Comparison of ENCODE assay signal across 9 cellular contexts in the genomic region with DNA sequence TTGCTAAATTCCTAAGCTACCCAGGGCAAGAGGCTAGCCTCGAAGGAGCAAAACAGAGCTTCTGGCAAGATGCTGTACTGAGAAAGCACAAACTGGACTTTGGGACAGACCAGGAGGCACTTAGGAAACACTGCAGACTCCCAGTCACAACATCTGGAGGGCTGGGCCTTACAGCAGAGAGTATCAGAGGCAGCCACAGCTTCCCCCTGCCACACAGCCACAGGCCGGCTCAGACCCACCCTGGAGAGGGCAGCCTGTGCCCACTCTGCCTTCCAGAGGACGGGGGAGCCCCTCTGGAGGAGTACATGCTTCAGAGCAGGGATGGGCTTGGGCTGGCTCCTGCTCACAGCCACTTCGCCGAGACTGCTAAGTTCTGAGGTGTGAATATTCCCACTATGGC. TPM values are rescaled to one million over a fixed set of nuclear protein-coding genes. Genes with fewer than 3 reads are reported as not detected.
DNase-seq lines count a peak whose midpoint lies in the region; ATAC-seq and TF ChIP-seq lines count a peak whose summit lies in the region.
"Had no signal": no experiment of that assay in that cellular context is flagged by ENCODE, and none has a peak within 500 bp of the region (broad histone marks: within the 10 kb centered on the region; RNA-seq: fewer than 3 reads in every experiment).

No MANE protein-coding gene starts in this region.

- H3K27me3 ChIP-seq in BLaER1 treated with 17β-estradiol and CSF1 and Interleukin-3, amounts not matched to agents 10 nM and 100 nM = no peaks in the 10 kb centered on the region
- H3K27me3 ChIP-seq in RWPE2 (ENCODE audit: insufficient read depth, poor library complexity, severe bottlenecking) (no peaks in the 10 kb centered on the region), esophagus squamous epithelium (no peaks in the 10 kb centered on the region), trophoblast cell (ENCODE audit: insufficient read depth, low read length) (no peaks in the 10 kb centered on the region), Karpas-422 (ENCODE audit: low read length) (no peaks in the 10 kb centered on the region)

- peaks cover 0 to 63% (median 17%) of the 10 kb centered on the region in 11 experiments; a peak in 12 of 22 replicates for H4K20me1 ChIP-seq in BLaER1 treated with 17β-estradiol and CSF1 and Interleukin-3, amounts not matched to agents 10 nM and 100 nM
- H4K20me1 ChIP-seq in Karpas-422 (ENCODE audit: insufficient read depth, low read depth, low read length) = peaks cover 5% of the 10 kb centered on the region; the same call in 1 of the 2 replicates

- no peak overlapping the region for H3K4me3 ChIP-seq in BLaER1 treated with 17β-estradiol and CSF1 and Interleukin-3, amounts not matched to agents 10 nM and 100 nM
- no peak overlapping the region for H3K4me3 ChIP-seq in RWPE2 (ENCODE audit: severe bottlenecking)
- no peak overlapping the region for H3K4me3 ChIP-seq in esophagus squamous epithelium
- H3K4me3 ChIP-seq in trophoblast cell (ENCODE audit: low read depth, low read length) = no peak overlapping the region
- H3K4me3 ChIP-seq in Karpas-422 (ENCODE audit: low read length) = no peak overlapping the region

- peaks cover 16 to 44% (median 39%) of the 10 kb centered on the region in 11 experiments for H3K36me3 ChIP-seq in BLaER1 treated with 17β-estradiol and CSF1 and Interleukin-3, amounts not matched to agents 10 nM and 100 nM
- peaks cover 23% of the 10 kb centered on the region for H3K36me3 ChIP-seq in RWPE2 (ENCODE audit: low read depth)
- peaks cover 0 to 26% (median 0%) of the 10 kb centered on the region in 3 donors for H3K36me3 ChIP-seq in esophagus squamous epithelium
- H3K36me3 ChIP-seq in trophoblast cell (ENCODE audit: control insufficient read depth in 1 of 2, insufficient read depth in 2 of 2, low read length in 2 of 2) = peaks cover 3 to 4% of the 10 kb centered on the region in 2 experiments
- H3K36me3 ChIP-seq in Karpas-422 (ENCODE audit: insufficient read depth, low read length) = peaks cover 19% of the 10 kb centered on the region

- no peaks in the 10 kb centered on the region for H3K9me2 ChIP-seq in Karpas-422 (replicated peaks; ENCODE audit: insufficient read depth, low read length)

- peak overlapping the region; percentile 53 for H3K4ac ChIP-seq in trophoblast cell (ENCODE audit: low read depth, low read length)

- H2BK120ac ChIP-seq in trophoblast cell (ENCODE audit: insufficient read depth, low read length, poor library complexity) = no peak overlapping the region

- peaks cover 63 to 72% (median 67%) of the 10 kb centered on the region in 10 experiments for H3K4me1 ChIP-seq in BLaER1 treated with 17β-estradiol and CSF1 and Interleukin-3, amounts not matched to agents 10 nM and 100 nM
- H3K4me1 ChIP-seq in RWPE2 (ENCODE audit: insufficient read depth, poor library complexity, severe bottlenecking) = peaks cover 25% of the 10 kb centered on the region
- H3K4me1 ChIP-seq in esophagus squamous epithelium = peaks cover 35 to 70% (median 45%) of the 10 kb centered on the region in 3 donors
- H3K4me1 ChIP-seq in trophoblast cell (ENCODE audit: control insufficient read depth in 1 of 2, insufficient read depth in 2 of 2, low read length in 2 of 2) = peaks cover 27 to 35% of the 10 kb centered on the region in 2 experiments
- H3K4me1 ChIP-seq in Karpas-422 (ENCODE audit: low read length) = peaks cover 62% of the 10 kb centered on the region

- H3K23ac ChIP-seq in trophoblast cell (ENCODE audit: low read length) = no peak overlapping the region

- H3K14ac ChIP-seq in trophoblast cell (ENCODE audit: low read length) = peak overlapping the region; percentile 12

- H3K18ac ChIP-seq in trophoblast cell (ENCODE audit: low read length) = peak overlapping the region; percentile 40

- TF ChIP-seq CTCF in RWPE2 (IDR thresholded peaks at IDR 0.05; ENCODE audit: poor library complexity, severe bottlenecking) = no peak
- TF ChIP-seq CTCF in esophagus squamous epithelium (IDR thresholded peaks at IDR 0.05) = no peak

- peak overlapping the region; percentile 23 for H2BK5ac ChIP-seq in trophoblast cell (ENCODE audit: low read depth, low read length, poor library complexity)

- peak overlapping the region; percentile 11 for H4K12ac ChIP-seq in trophoblast cell (ENCODE audit: low read depth, low read length)

- H3K79me2 ChIP-seq in trophoblast cell (ENCODE audit: control insufficient read depth, insufficient read depth, low read length, poor library complexity) (peaks cover 19% of the 10 kb centered on the region), Karpas-422 (ENCODE audit: low read length) (peaks cover 97% of the 10 kb centered on the region)

- H2BK12ac ChIP-seq in trophoblast cell (ENCODE audit: low read length) = peak overlapping the region; percentile 9

- H3K9me3 ChIP-seq in BLaER1 treated with 17β-estradiol and CSF1 and Interleukin-3, amounts not matched to agents 10 nM and 100 nM (replicated peaks in 1 of 11) = peaks cover 6 to 36% (median 28%) of the 10 kb centered on the region in 11 experiments; a peak in 20 of 22 replicates
- H3K9me3 ChIP-seq in RWPE2 (ENCODE audit: severe bottlenecking) (no peaks in the 10 kb centered on the region), esophagus squamous epithelium (no peaks in the 10 kb centered on the region), trophoblast cell (ENCODE audit: insufficient read depth, low read depth, low read length) (no peaks in the 10 kb centered on the region), Karpas-422 (ENCODE audit: low read length) (no peaks in the 10 kb centered on the region)

- WGBS in esophagus squamous epithelium, 2 donors = 57 to 76% methylated on average over 2 to 5 of the region's 5 CpGs
- WGBS in trophoblast cell (ENCODE audit: extremely low coverage, insufficient coverage, insufficient read length) = no CpG with 5 or more reads among the region's 5 CpGs

- ATAC-seq in RWPE2 (ENCODE audit: low read depth) (peak; percentile 13; the same call in 1 of the 3 replicates), HG03097 (IDR thresholded peaks at IDR 0.05; ENCODE audit: low FRiP score, unreplicated experiment) (no peak), GM18873 (IDR thresholded peaks at IDR 0.05; ENCODE audit: low FRiP score, unreplicated experiment) (no peak)

- H3K27ac ChIP-seq in BLaER1 treated with 17β-estradiol and CSF1 and Interleukin-3, amounts not matched to agents 10 nM and 100 nM = peak overlapping the region in 10 of 11 experiments; percentile 24 to 87 (median 50); a peak in 17 of 22 replicates
- H3K27ac ChIP-seq in RWPE2 (ENCODE audit: poor library complexity, severe bottlenecking) (peak overlapping the region; percentile 43), esophagus squamous epithelium (peak overlapping the region; percentile 73 to 92 (median 82)), trophoblast cell (ENCODE audit: low read depth, low read length) (peak overlapping the region; percentile 55), Karpas-422 (ENCODE audit: low read length) (no peak overlapping the region)

- H3K79me1 ChIP-seq in trophoblast cell (ENCODE audit: low read length) = peaks cover 23% of the 10 kb centered on the region

- intact Hi-C loops in esophagus squamous epithelium (cut with DNase I) = no loop called here

- no peak for TF ChIP-seq POLR2A in esophagus squamous epithelium (IDR thresholded peaks at IDR 0.05)

- DNase-seq in RWPE2 (ENCODE audit: low spot score) (no peak), esophagus squamous epithelium (lab: John Stamatoyannopoulos, UW) (no peak), trophoblast cell (no peak), AML-193 (lab: John Stamatoyannopoulos, UW) (no peak), Karpas-422 (no peak)
- DNase-seq: DMS79 had no signal

- H2AFZ ChIP-seq in trophoblast cell (ENCODE audit: insufficient read depth, low read length, poor library complexity) (no peak overlapping the region), Karpas-422 (ENCODE audit: low read length) (no peak overlapping the region)

- peak overlapping the region; percentile 16 for H4K91ac ChIP-seq in trophoblast cell (ENCODE audit: low read depth, low read length)

- H3K9ac ChIP-seq in BLaER1 treated with 17β-estradiol and CSF1 and Interleukin-3, amounts not matched to agents 10 nM and 100 nM = peak overlapping the region in 7 of 11 experiments; percentile 3 to 45 (median 25); a peak in 7 of 22 replicates
- H3K9ac ChIP-seq in trophoblast cell (ENCODE audit: low read length) (no peak overlapping the region), Karpas-422 (ENCODE audit: low read length) (no peak overlapping the region)

- H2AK5ac ChIP-seq in trophoblast cell (ENCODE audit: low read length) = peak overlapping the region; percentile 1

- H3K4me2 ChIP-seq in BLaER1 treated with 17β-estradiol and CSF1 and Interleukin-3, amounts not matched to agents 10 nM and 100 nM = peak overlapping the region; percentile 72 to 98 (median 91)
- H3K4me2 ChIP-seq in trophoblast cell (ENCODE audit: low read length) = no peak overlapping the region
- no peak overlapping the region for H3K4me2 ChIP-seq in Karpas-422 (ENCODE audit: low read depth, low read length, poor library complexity, severe bottlenecking)

- H4K8ac ChIP-seq in trophoblast cell (ENCODE audit: low read depth, low read length) = no peak overlapping the region

RNA-seq across cellular contexts. Expression of gene ESYT2, which starts 17.4 kb away (rescaled TPM):
- 10 to 100 TPM; 52.1 to 94.2 (median 60.5) TPM for total RNA-seq in esophagus squamous epithelium
- polyA plus RNA-seq in trophoblast cell (2013) = 58.7 and 59.5 TPM in 2 replicates
- total RNA-seq in Karpas-422 (2014; rRNA removed; shearing (Covaris generic); ENCODE audit: low replicate concordance) = 216 and 242 TPM in 2 replicates

RNA-seq across cellular contexts. Expression of gene DYNC2I1, which starts 44.5 kb away (rescaled TPM):
- 10 to 100 TPM in 1 of 4 donors, 1 to 10 TPM in 3; 6.4 to 15.1 (median 7.3) TPM for total RNA-seq in esophagus squamous epithelium
- 7.6 and 7.8 TPM in 2 replicates for polyA plus RNA-seq in trophoblast cell (2013)
- 15.9 and 40.0 TPM in 2 replicates for total RNA-seq in Karpas-422 (2014; rRNA removed; shearing (Covaris generic); ENCODE audit: low replicate concordance)

Comparison
In these comparisons a context has a peak if more than half of its experiments do, and no peak if none do; other contexts are left out.
1. H3K4me2 ChIP-seq: peak in BLaER1 treated with 17β-estradiol and CSF1 and Interleukin-3, amounts not matched to agents 10 nM and 100 nM (11 of 11); none in trophoblast cell (single experiment) and Karpas-422 (single experiment).
2. H3K9ac ChIP-seq: peak in BLaER1 treated with 17β-estradiol and CSF1 and Interleukin-3, amounts not matched to agents 10 nM and 100 nM (7 of 11); none in trophoblast cell (single experiment) and Karpas-422 (single experiment).